14 cellular contexts compared by ENCODE assay signal in the genomic region with DNA sequence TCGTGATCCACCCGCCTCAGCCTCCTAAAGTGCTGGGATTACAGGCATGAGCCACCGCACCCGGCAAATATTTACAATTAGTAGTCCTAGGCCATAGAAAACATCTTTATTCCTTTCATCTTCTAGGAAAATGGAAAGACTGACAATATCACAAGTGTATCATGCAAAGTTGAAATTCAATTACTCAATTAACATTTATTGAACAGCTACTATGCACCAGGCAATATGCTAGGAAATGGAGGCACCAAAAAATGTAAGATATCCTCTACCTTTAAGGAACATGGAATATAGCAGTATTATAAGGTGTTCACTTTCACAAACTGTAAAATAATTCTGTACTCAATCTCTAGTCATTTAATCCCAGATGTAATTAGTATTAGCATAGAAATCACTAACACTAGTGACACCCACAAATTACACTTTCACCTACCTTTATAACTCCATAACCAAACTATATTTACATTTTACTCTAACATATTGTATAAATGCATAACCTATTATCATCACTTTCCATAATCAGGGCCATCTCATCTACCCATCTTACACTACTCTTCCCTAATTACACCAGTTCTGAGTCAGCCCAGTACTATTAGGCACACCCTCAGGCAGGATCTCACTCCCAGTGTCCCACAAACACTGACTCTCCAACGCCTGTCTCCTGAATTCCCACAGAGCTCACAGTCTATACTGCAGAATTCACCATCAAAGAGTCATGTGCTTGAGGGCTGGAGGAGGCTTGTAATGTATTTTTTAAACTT. TPM values are rescaled to one million over a fixed set of nuclear protein-coding genes. Genes with fewer than 3 reads are reported as not detected.
DNase-seq lines count a peak whose midpoint lies in the region; FAIRE-seq and TF ChIP-seq lines count a peak whose summit lies in the region.
"Had no signal": no experiment of that assay in that cellular context is flagged by ENCODE, and none has a peak within 500 bp of the region (broad histone marks: within the 10 kb centered on the region; RNA-seq: fewer than 3 reads in every experiment).

No MANE protein-coding gene starts in this region.

- TF ChIP-seq POLR2A in stomach (IDR thresholded peaks at IDR 0.05) (no peak), testis (IDR thresholded peaks at IDR 0.05) (no peak)

- no peak for FAIRE-seq in astrocyte (lab: Jason Lieb, UNC)
- FAIRE-seq: endometrium had no signal

- DNase-seq in astrocyte (ENCODE audit: low read depth) (peak; percentile 63), right atrium auricular region (ENCODE audit: low spot score) (no peak), stomach (no peak), BE2C (no peak), HuH-7.5 (ENCODE audit: low spot score) (no peak), testis (no peak)
- DNase-seq in T-helper 2 cell treated with Interferon-gamma antibody and Interleukin-4, amounts not matched to agents 5 μg/mL and 100 μg/mL, for 36 hours (ENCODE audit: low spot score): no peak
- DNase-seq: activated CD4-positive, alpha-beta memory T cell treated with anti-CD3 and anti-CD28 coated beads for 36 hours; DMS53; NCI-H524 had no signal

- H3K9me3 ChIP-seq in HEK293 (ENCODE audit: control insufficient read depth, insufficient read depth, low read depth, low read length): no peaks in the 10 kb centered on the region
- H3K9me3 ChIP-seq in astrocyte (ENCODE audit: insufficient read depth, low read depth, low read length): no peaks in the 10 kb centered on the region
- no peaks in the 10 kb centered on the region for H3K9me3 ChIP-seq in right atrium auricular region
- no peaks in the 10 kb centered on the region for H3K9me3 ChIP-seq in stomach
- H3K9me3 ChIP-seq in BE2C: no peaks in the 10 kb centered on the region; the same call in 1 of the 2 replicates
- H3K9me3 ChIP-seq in testis: no peaks in the 10 kb centered on the region

- H3K4me3 Mint-ChIP-seq in astrocyte (ENCODE audit: unreplicated experiment): no peak overlapping the region
- no peak overlapping the region for H3K4me3 Mint-ChIP-seq in T-helper 2 cell treated with Interferon-gamma antibody and Interleukin-4, amounts not matched to agents 5 μg/mL and 100 μg/mL, for 36 hours
- H3K4me3 Mint-ChIP-seq: activated CD4-positive, alpha-beta memory T cell treated with anti-CD3 and anti-CD28 coated beads for 36 hours had no signal

- peaks cover 18% of the 10 kb centered on the region for H4K20me1 ChIP-seq in astrocyte (ENCODE audit: insufficient read depth, low read length)

- H3K4me3 ChIP-seq in HEK293 (ENCODE audit: low read depth, low read length) (no peak overlapping the region), astrocyte (ENCODE audit: insufficient read depth, low read depth, low read length) (no peak overlapping the region), right atrium auricular region (no peak overlapping the region), stomach (no peak overlapping the region), BE2C (ENCODE audit: low read depth, low read length) (no peak overlapping the region), testis (no peak overlapping the region)
- H3K4me3 ChIP-seq: skin epidermis had no signal

- POLR2A ChIA-PET in HEK293 (lab: Yijun Ruan, JAX): interaction anchor here (0.8 kb wide), 1 partner anchor 9 kb away, joined by 3 read pairs; no protein-coding TSS in a partner anchor

- H3K36me3 Mint-ChIP-seq in astrocyte (ENCODE audit: low read depth, unreplicated experiment): peaks cover 11% of the 10 kb centered on the region
- no peaks in the 10 kb centered on the region for H3K36me3 Mint-ChIP-seq in T-helper 2 cell treated with Interferon-gamma antibody and Interleukin-4, amounts not matched to agents 5 μg/mL and 100 μg/mL, for 36 hours (ENCODE audit: low read depth)
- H3K36me3 Mint-ChIP-seq: activated naive CD4-positive, alpha-beta T cell treated with anti-CD3 and anti-CD28 coated beads, Interleukin-2, amount 50 U/mL, for 72 hours had no signal

- H3K27ac ChIP-seq in HEK293 (ENCODE audit: extremely low read depth, low read depth, low read length): no peak overlapping the region
- peak overlapping the region; percentile 98 for H3K27ac ChIP-seq in astrocyte (ENCODE audit: low read depth, low read length)
- H3K27ac ChIP-seq in right atrium auricular region: peak overlapping the region; percentile 64 to 73
- peak overlapping the region in 3 of 5 donors; percentile 74 to 97 (median 75) for H3K27ac ChIP-seq in stomach
- peak overlapping the region in 1 of 2 donors; percentile 64 for H3K27ac ChIP-seq in testis

- H3K4me1 Mint-ChIP-seq in astrocyte (ENCODE audit: low read depth, unreplicated experiment): peaks cover 73% of the 10 kb centered on the region
- H3K4me1 Mint-ChIP-seq in T-helper 2 cell treated with Interferon-gamma antibody and Interleukin-4, amounts not matched to agents 5 μg/mL and 100 μg/mL, for 36 hours (ENCODE audit: low read depth): peaks cover 25% of the 10 kb centered on the region

- H3K9me3 Mint-ChIP-seq in astrocyte (ENCODE audit: unreplicated experiment): no peaks in the 10 kb centered on the region
- no peaks in the 10 kb centered on the region for H3K9me3 Mint-ChIP-seq in T-helper 2 cell treated with Interferon-gamma antibody and Interleukin-4, amounts not matched to agents 5 μg/mL and 100 μg/mL, for 36 hours
- H3K9me3 Mint-ChIP-seq: activated CD4-positive, alpha-beta memory T cell treated with anti-CD3 and anti-CD28 coated beads for 36 hours; activated naive CD4-positive, alpha-beta T cell treated with anti-CD3 and anti-CD28 coated beads, Interleukin-2, amount 50 U/mL, for 72 hours had no signal

- H3K4me1 ChIP-seq in HEK293 (ENCODE audit: control insufficient read depth, insufficient read depth, low read length) (peaks cover 33% of the 10 kb centered on the region), astrocyte (ENCODE audit: insufficient read depth, low read length) (peaks cover 58% of the 10 kb centered on the region), right atrium auricular region (peaks cover 0 to 82% of the 10 kb centered on the region in 2 donors), stomach (peaks cover 10 to 85% (median 50%) of the 10 kb centered on the region in 4 donors), BE2C (peaks cover 30% of the 10 kb centered on the region), testis (peaks cover 15% of the 10 kb centered on the region)

- no peak for TF ChIP-seq EP300 in stomach (IDR thresholded peaks at IDR 0.05)

- peak overlapping the region; percentile 79 for H3K27ac Mint-ChIP-seq in astrocyte (ENCODE audit: unreplicated experiment)
- H3K27ac Mint-ChIP-seq in T-helper 2 cell treated with Interferon-gamma antibody and Interleukin-4, amounts not matched to agents 5 μg/mL and 100 μg/mL, for 36 hours: no peak overlapping the region
- H3K27ac Mint-ChIP-seq: activated CD4-positive, alpha-beta memory T cell treated with anti-CD3 and anti-CD28 coated beads for 36 hours; activated naive CD4-positive, alpha-beta T cell treated with anti-CD3 and anti-CD28 coated beads, Interleukin-2, amount 50 U/mL, for 72 hours had no signal

- H3K79me2 ChIP-seq in astrocyte (ENCODE audit: insufficient read depth, low read length): peaks cover 96% of the 10 kb centered on the region

- 83 to 90% (median 86%) methylated on average over 5 of the region's 5 CpGs for WGBS in stomach, 5 donors
- WGBS in testis, 2 donors: 89 to 92% methylated on average over 5 of the region's 5 CpGs

- no peak overlapping the region for H2AFZ ChIP-seq in astrocyte (ENCODE audit: low read depth, low read length)

- intact Hi-C loops in stomach (cut with DNase I; ENCODE audit: low total_unique reads) (no loop called here), testis (cut with DNase I; ENCODE audit: low total_unique reads) (no loop called here)

- H3K27me3 ChIP-seq in astrocyte (ENCODE audit: insufficient read depth, low read length): no peaks in the 10 kb centered on the region
- H3K27me3 ChIP-seq in right atrium auricular region: no peaks in the 10 kb centered on the region
- H3K27me3 ChIP-seq in stomach: no peaks in the 10 kb centered on the region
- no peaks in the 10 kb centered on the region for H3K27me3 ChIP-seq in BE2C
- H3K27me3 ChIP-seq in testis: no peaks in the 10 kb centered on the region

- no peak for TF ChIP-seq CTCF in HEK293 (tag by site-specific recombination; IDR thresholded peaks at IDR 0.05)
- no peak for TF ChIP-seq CTCF in astrocyte (IDR thresholded peaks at IDR 0.05; ENCODE audit: insufficient read depth, low read depth, low read length)
- no peak for TF ChIP-seq CTCF in right atrium auricular region (IDR thresholded peaks at IDR 0.05)
- TF ChIP-seq CTCF in stomach (IDR thresholded peaks at IDR 0.05): no peak
- TF ChIP-seq CTCF in BE2C (IDR thresholded peaks at IDR 0.05; ENCODE audit: low read depth, low read length): no peak
- no peak for TF ChIP-seq CTCF in testis (IDR thresholded peaks at IDR 0.05)

- no peaks in the 10 kb centered on the region for H3K36me3 ChIP-seq in HEK293 (ENCODE audit: control insufficient read depth in 2 of 2, insufficient read depth in 1 of 2, low read length in 2 of 2)
- H3K36me3 ChIP-seq in astrocyte (ENCODE audit: insufficient read depth, low read length): no peaks in the 10 kb centered on the region
- no peaks in the 10 kb centered on the region for H3K36me3 ChIP-seq in right atrium auricular region
- H3K36me3 ChIP-seq in stomach: peaks cover 0 to 6% (median 0%) of the 10 kb centered on the region in 4 donors
- H3K36me3 ChIP-seq in BE2C: peaks cover 12% of the 10 kb centered on the region
- no peaks in the 10 kb centered on the region for H3K36me3 ChIP-seq in testis (ENCODE audit: low read depth, missing control alignments)

- peak overlapping the region; percentile 81 for H3K9ac ChIP-seq in astrocyte (ENCODE audit: low read length)

- peak overlapping the region; percentile 68 for H3K4me2 ChIP-seq in astrocyte (ENCODE audit: low read length)

- CTCF ChIA-PET in HEK293 (lab: Yijun Ruan, JAX): interaction anchor here (0.7 to 1.7 kb wide), 5 partner anchors 9 to 83 kb away, joined by 3 to 5 read pairs (median 4); no protein-coding TSS in a partner anchor

- no peaks in the 10 kb centered on the region for H3K27me3 Mint-ChIP-seq in astrocyte (ENCODE audit: low read depth, unreplicated experiment)
- H3K27me3 Mint-ChIP-seq in T-helper 2 cell treated with Interferon-gamma antibody and Interleukin-4, amounts not matched to agents 5 μg/mL and 100 μg/mL, for 36 hours (ENCODE audit: low read depth): no peaks in the 10 kb centered on the region
- H3K27me3 Mint-ChIP-seq: activated CD4-positive, alpha-beta memory T cell treated with anti-CD3 and anti-CD28 coated beads for 36 hours had no signal

TF ChIP-seq in HEK293, 187 proteins besides CTCF, POLR2A, EP300 and RAD21 (continues in another document):
- TF ChIP-seq ZNF837 (tag by site-specific recombination; IDR thresholded peaks at IDR 0.05) (no peak), ZNF664 (tag by site-specific recombination; IDR thresholded peaks at IDR 0.05) (peak; percentile 97), SP7 (tag by site-specific recombination; IDR thresholded peaks at IDR 0.05) (peak; percentile 78), ZNF16 (tag by site-specific recombination; IDR thresholded peaks at IDR 0.05; ENCODE audit: low read depth) (no peak)

RNA-seq across cellular contexts. Expression of gene CORO1C, which starts 10.4 kb away (rescaled TPM):
- total RNA-seq in astrocyte: 364 and 391 TPM in 2 replicates
- 10 to 100 TPM; 59.6 to 70.7 TPM for total RNA-seq in right atrium auricular region
- total RNA-seq in stomach: 100 to 1,000 TPM; 143 to 392 (median 188) TPM
- 10 to 100 TPM; 27.4 to 45.4 (median 44.1) TPM for polyA plus RNA-seq in stomach
- 86.3 TPM for polyA plus RNA-seq in BE2C (2012; ENCODE audit: insufficient read depth, insufficient read length, low read depth)
- 10 to 100 TPM; 57.2 to 73.4 TPM for total RNA-seq in testis
- polyA plus RNA-seq in testis (ENCODE audit: insufficient read depth, low read depth, low replicate concordance): 70.2 TPM
